Comparison of ENCODE assay signal across 16 cellular contexts in the genomic region with DNA sequence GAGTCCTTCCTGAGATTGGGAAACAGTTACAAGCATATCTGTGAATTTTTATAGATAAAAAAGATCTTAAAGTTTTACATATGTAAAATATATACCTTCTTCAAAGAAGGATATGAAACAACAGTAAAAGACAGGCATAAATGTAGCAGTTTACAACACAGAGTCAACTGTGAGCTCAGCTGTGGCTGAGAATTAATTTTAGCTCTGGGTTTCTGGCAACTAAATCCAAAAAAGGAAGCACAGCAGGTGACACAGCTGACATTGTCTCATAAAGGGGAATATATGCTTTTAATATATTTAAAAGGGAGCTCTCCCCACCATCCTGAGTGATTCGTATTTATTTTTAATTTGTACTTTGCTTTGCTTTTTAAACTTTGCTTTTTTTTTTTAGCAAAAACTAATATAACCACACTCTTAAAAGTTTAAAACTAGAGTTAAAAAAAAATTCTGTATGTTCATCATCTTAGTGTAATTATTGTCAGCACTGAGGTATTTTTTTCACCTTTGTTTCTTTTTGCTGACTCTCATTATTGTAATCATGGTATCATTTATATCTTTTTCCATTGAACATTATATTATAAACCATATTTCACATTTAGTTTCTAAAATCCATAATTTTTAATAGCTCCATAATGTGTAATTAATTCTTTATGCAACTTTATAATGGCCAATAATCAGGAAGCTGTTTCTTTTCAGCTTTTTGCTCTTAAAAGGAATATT. TPM values are rescaled to one million over a fixed set of nuclear protein-coding genes. Genes with fewer than 3 reads are reported as not detected.
A peak's percentile ranks its signal among the peaks of the same experiment; 100 is the strongest.
DNase-seq lines count a peak whose midpoint lies in the region; ATAC-seq and TF ChIP-seq lines count a peak whose summit lies in the region.
"Had no signal": no experiment of that assay in that cellular context is flagged by ENCODE, and none has a peak within 500 bp of the region (broad histone marks: within the 10 kb centered on the region; RNA-seq: fewer than 3 reads in every experiment).

No MANE protein-coding gene starts in this region.

- H3K36me3 ChIP-seq in gastroesophageal sphincter (peaks cover 0 to 46% of the 10 kb centered on the region in 2 donors), uterus (no peaks in the 10 kb centered on the region)
- H3K36me3 ChIP-seq: colonic mucosa had no signal

- intact Hi-C loops in right cardiac atrium (cut with DNase I) (loop anchor here in 1 of 4 donors (10.0 kb wide), 1 partner anchor 60 kb away; the partner anchor contains the start of gene AFG3L2), cardiac septum (cut with DNase I) (loop anchor here (5.0 kb wide), 1 partner anchor 32 kb away; no protein-coding TSS in a partner anchor), uterus (cut with DNase I; ENCODE audit: low total_unique reads) (no loop called here)

- peaks cover 12% of the 10 kb centered on the region for H3K36me3 Mint-ChIP-seq in glutamatergic neuron (ENCODE audit: unreplicated experiment)

- TF ChIP-seq POLR2A in gastroesophageal sphincter (IDR thresholded peaks at IDR 0.05) (no peak), uterus (IDR thresholded peaks at IDR 0.05) (no peak)

- H3K4me1 ChIP-seq in right cardiac atrium (ENCODE audit: control insufficient read depth, insufficient read depth, low read length) (peaks cover 10% of the 10 kb centered on the region), gastroesophageal sphincter (peaks cover 16 to 85% (median 51%) of the 10 kb centered on the region in 3 donors), uterus (peaks cover 0 to 15% of the 10 kb centered on the region in 2 donors)
- H3K4me1 ChIP-seq: adrenal gland, colonic mucosa had no signal

- H3K4me1 Mint-ChIP-seq in glutamatergic neuron (ENCODE audit: low read depth, unreplicated experiment), result peaks cover 28% of the 10 kb centered on the region

- ATAC-seq in right cardiac atrium (no peak), gastroesophageal sphincter (no peak)
- ATAC-seq: upper lobe of right lung had no signal

- 82% methylated on average over 1 of the region's 1 CpG for WGBS in right cardiac atrium
- 36 to 38% methylated on average over 1 of the region's 1 CpG for WGBS in gastroesophageal sphincter (ENCODE audit: low coverage in 1 of 2), 2 donors

- TF ChIP-seq EP300 in gastroesophageal sphincter (IDR thresholded peaks at IDR 0.05), result no peak

- H3K27me3 ChIP-seq in right cardiac atrium (ENCODE audit: control insufficient read depth, insufficient read depth) (no peaks in the 10 kb centered on the region), gastroesophageal sphincter (no peaks in the 10 kb centered on the region), uterus (no peaks in the 10 kb centered on the region)
- H3K27me3 ChIP-seq: adrenal gland, colonic mucosa, upper lobe of right lung had no signal

- DNase-seq in right cardiac atrium (no peak), cardiac septum (ENCODE audit: low spot score) (no peak), NAMALWA (ENCODE audit: low spot score) (peak; percentile 72), uterus (no peak), glutamatergic neuron (no peak), AML-193 (lab: John Stamatoyannopoulos, UW) (no peak), GOT3 (lab: John Stamatoyannopoulos, UW) (no peak)
- DNase-seq: activated CD4-positive, alpha-beta T cell treated with anti-CD3 and anti-CD28 coated beads for 48 hours; activated T-cell treated with anti-CD3 and anti-CD28 coated beads, Interleukin-2, amount 50 U/mL, for 1 hour; adrenal gland; colonic mucosa; DMS53; NCI-H1092; T-helper 2 cell; upper lobe of right lung had no signal

- H3K27ac ChIP-seq in right cardiac atrium (ENCODE audit: low read length) (peak overlapping the region; percentile 59), gastroesophageal sphincter (peak overlapping the region; percentile 70 to 82 (median 74)), uterus (peak overlapping the region; percentile 47 to 53)
- H3K27ac ChIP-seq: adrenal gland, colonic mucosa, upper lobe of right lung had no signal

- peaks cover 5% of the 10 kb centered on the region for H3K9me3 Mint-ChIP-seq in glutamatergic neuron (ENCODE audit: unreplicated experiment)

- H3K9me3 ChIP-seq in right cardiac atrium (ENCODE audit: control insufficient read depth, low read length) (no peaks in the 10 kb centered on the region), gastroesophageal sphincter (peaks cover 0 to 8% (median 0%) of the 10 kb centered on the region in 3 donors), uterus (peaks cover 0 to 14% of the 10 kb centered on the region in 2 donors)
- H3K9me3 ChIP-seq: colonic mucosa, upper lobe of right lung had no signal

- H3K4me3 ChIP-seq in right cardiac atrium (ENCODE audit: low read length) (no peak overlapping the region), gastroesophageal sphincter (no peak overlapping the region), uterus (no peak overlapping the region)
- H3K4me3 ChIP-seq: adrenal gland, colonic mucosa, upper lobe of right lung had no signal

- no peaks in the 10 kb centered on the region for H3K27me3 Mint-ChIP-seq in glutamatergic neuron (ENCODE audit: unreplicated experiment)

- TF ChIP-seq CTCF in gastroesophageal sphincter (IDR thresholded peaks at IDR 0.05) (no peak), uterus (IDR thresholded peaks at IDR 0.05) (no peak), glutamatergic neuron (IDR thresholded peaks at IDR 0.05; ENCODE audit: partially characterized antibody, unreplicated experiment) (no peak)

- H3K27ac Mint-ChIP-seq in glutamatergic neuron (ENCODE audit: unreplicated experiment), result no peak overlapping the region

- no peak overlapping the region for H3K4me3 Mint-ChIP-seq in glutamatergic neuron (ENCODE audit: unreplicated experiment)

RNA-seq across cellular contexts. Expression of gene TUBB6, which starts 6.7 kb away (rescaled TPM):
- total RNA-seq in right cardiac atrium, result 100 to 1,000 TPM in 2 of 4 donors, 10 to 100 TPM in 2; 69.0 to 189 (median 117) TPM
- polyA plus RNA-seq in right cardiac atrium, result 143 TPM
- 155 TPM for total RNA-seq in cardiac septum
- total RNA-seq in gastroesophageal sphincter, result 100 to 1,000 TPM; 398 to 983 (median 654) TPM
- 100 to 1,000 TPM; 222 to 456 (median 280) TPM for total RNA-seq in uterus
- 35.6 TPM for total RNA-seq in glutamatergic neuron (ENCODE audit: unreplicated experiment)
